ENCODE assay signal across 1 cellular context in the genomic region with DNA sequence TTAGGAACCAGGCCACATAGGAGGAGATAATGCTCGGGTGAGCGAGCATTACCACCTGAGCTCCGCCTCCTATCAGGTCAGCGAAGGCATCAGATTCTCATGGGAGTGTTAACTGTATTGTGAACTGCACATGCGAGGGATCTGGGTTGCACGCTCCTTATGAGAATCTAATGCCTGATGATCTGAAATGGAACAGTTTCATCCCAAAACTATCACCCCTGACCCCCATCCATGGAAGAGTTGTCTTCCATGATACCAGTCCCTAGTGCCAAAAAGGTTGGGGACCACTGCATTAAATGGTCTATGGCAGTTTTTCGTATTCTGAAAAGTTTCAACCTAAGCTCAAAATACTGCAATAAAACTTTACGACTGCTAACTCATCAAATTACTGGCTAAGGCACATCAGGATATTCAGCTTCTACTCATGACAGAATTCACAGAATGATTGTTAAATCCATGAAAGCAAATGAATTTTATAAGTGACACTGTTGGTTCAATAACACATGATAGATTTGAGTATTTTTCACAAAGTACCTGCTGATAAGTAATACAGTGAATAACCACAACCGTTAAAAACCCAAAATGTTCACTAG.
TF ChIP-seq lines count a peak whose summit lies in the region.

No MANE protein-coding gene starts in this region.

TF ChIP-seq in HepG2, 621 proteins besides CTCF, POLR2A, EP300 and RAD21 (continued from another document):
- TF ChIP-seq ZBTB3 (CRISPR knock-in tag; IDR thresholded peaks at IDR 0.05; ENCODE audit: borderline replicate concordance, low read depth) (no peak), ZSCAN30 (CRISPR knock-in tag; IDR thresholded peaks at IDR 0.05) (no peak)
- TF ChIP-seq, protein P1, sequence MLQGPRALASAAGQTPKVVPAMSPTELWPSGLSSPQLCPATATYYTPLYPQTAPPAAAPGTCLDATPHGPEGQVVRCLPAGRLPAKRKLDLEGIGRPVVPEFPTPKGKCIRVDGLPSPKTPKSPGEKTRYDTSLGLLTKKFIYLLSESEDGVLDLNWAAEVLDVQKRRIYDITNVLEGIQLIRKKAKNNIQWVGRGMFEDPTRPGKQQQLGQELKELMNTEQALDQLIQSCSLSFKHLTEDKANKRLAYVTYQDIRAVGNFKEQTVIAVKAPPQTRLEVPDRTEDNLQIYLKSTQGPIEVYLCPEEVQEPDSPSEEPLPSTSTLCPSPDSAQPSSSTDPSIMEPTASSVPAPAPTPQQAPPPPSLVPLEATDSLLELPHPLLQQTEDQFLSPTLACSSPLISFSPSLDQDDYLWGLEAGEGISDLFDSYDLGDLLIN (CRISPR knock-in tag; IDR thresholded peaks at IDR 0.05; ENCODE audit: borderline replicate concordance) = no peak
